Comparison of ENCODE assay signal across 21 cellular contexts in genomic region chr22:27459955-27460354, GRCh38.
"Had no signal": no experiment of that assay in that cellular context is flagged by ENCODE, and none has a peak within 500 bp of the region (broad histone marks: within the 10 kb centered on the region; RNA-seq: fewer than 3 reads in every experiment).

No MANE protein-coding gene starts in this region.

- H3K27ac ChIP-seq: gastrocnemius medialis, left ventricle myocardium inferior, thyroid gland had no signal

- H3K27me3 ChIP-seq: thyroid gland had no signal

- H3K9me3 Mint-ChIP-seq: activated B cell treated with CpG ODN at 0.5 μM for 24 hours; activated T-cell treated with anti-CD3 and anti-CD28 coated beads, Interleukin-2, amount 50 U/mL, for 4 hours; activated T-helper 2 cell treated with anti-CD3 and anti-CD28 coated beads, Interferon-gamma antibody, Interleukin-2, Interleukin-4, amounts not matched to agents 10 μg/mL and 5 μg/mL and 100 μg/mL, durations not matched to agents 14 hours and 24 hours and 36 hours; T-helper 1 cell treated with Interleukin-12 subunit alpha and Interleukin-12 subunit beta and Interleukin-4 antibody, amounts not matched to agents 30 μg/mL and 1 μg/mL, for 36 hours had no signal

- H3K27me3 Mint-ChIP-seq: activated B cell treated with CpG ODN at 0.5 μM for 24 hours; activated naive CD8-positive, alpha-beta T cell treated with anti-CD3 and anti-CD28 coated beads, Interleukin-2, amount 10 ng/mL, durations not matched to agents 7 days and 5 days had no signal

- H3K36me3 Mint-ChIP-seq: activated naive CD8-positive, alpha-beta T cell treated with anti-CD3 and anti-CD28 coated beads, Interleukin-2, amount 10 ng/mL, durations not matched to agents 7 days and 5 days; brain had no signal

- ATAC-seq: activated CD4-positive, alpha-beta T cell treated with anti-CD3 and anti-CD28 coated beads for 36 hours; activated T-cell treated with anti-CD3 and anti-CD28 coated beads, Interleukin-2, amount 50 U/mL, for 4 hours had no signal

- H3K4me3 Mint-ChIP-seq: activated B cell treated with CpG ODN at 0.5 μM for 24 hours; activated CD4-positive, alpha-beta T cell treated with anti-CD3 and anti-CD28 coated beads for 36 hours; activated naive CD8-positive, alpha-beta T cell treated with anti-CD3 and anti-CD28 coated beads, Interleukin-2, amount 10 ng/mL, durations not matched to agents 7 days and 5 days; activated T-cell treated with anti-CD3 and anti-CD28 coated beads, Interleukin-2, amount 50 U/mL, for 4 hours; nephron progenitor cell; T-helper 1 cell treated with Interleukin-12 subunit alpha and Interleukin-12 subunit beta and Interleukin-4 antibody, amounts not matched to agents 30 μg/mL and 1 μg/mL, for 36 hours had no signal

- DNase-seq: activated B cell treated with CpG ODN at 0.5 μM for 24 hours; activated CD4-positive, alpha-beta T cell treated with anti-CD3 and anti-CD28 coated beads for 36 hours; activated CD4-positive, alpha-beta T cell treated with anti-CD3 and anti-CD28 coated beads, Interleukin-2, amount 50 U/mL, for 48 hours; activated CD8-positive, alpha-beta memory T cell treated with anti-CD3 and anti-CD28 coated beads, Interleukin-2, amount 50 U/mL, for 48 hours; activated naive CD4-positive, alpha-beta T cell treated with Interleukin-2 at 50 U/mL for 16 hours; activated naive CD8-positive, alpha-beta T cell treated with anti-CD3 and anti-CD28 coated beads, Interleukin-2, amount 10 ng/mL, durations not matched to agents 7 days and 5 days; activated T-cell treated with anti-CD3 and anti-CD28 coated beads, Interleukin-2, amount 50 U/mL, for 4 hours; effector memory CD4-positive, alpha-beta T cell; nephron progenitor cell; retina; stimulated activated CD4-positive, alpha-beta T cell treated with anti-CD3 and anti-CD28 coated beads, Interleukin-2, amount 100 ng/mL, for 48 hours; stimulated activated CD8-positive, alpha-beta memory T cell treated with anti-CD3 and anti-CD28 coated beads, Interleukin-4, amount 100 ng/mL, for 48 hours; stimulated activated naive CD4-positive, alpha-beta T cell; T1000 had no signal

- H3K4me1 Mint-ChIP-seq: activated B cell treated with CpG ODN at 0.5 μM for 24 hours; activated CD4-positive, alpha-beta T cell treated with anti-CD3 and anti-CD28 coated beads for 36 hours; activated naive CD8-positive, alpha-beta T cell treated with anti-CD3 and anti-CD28 coated beads, Interleukin-2, amount 10 ng/mL, durations not matched to agents 7 days and 5 days had no signal

- H3K36me3 ChIP-seq: gastrocnemius medialis, left ventricle myocardium inferior, thyroid gland had no signal

- H3K9me3 ChIP-seq: gastrocnemius medialis, left ventricle myocardium inferior, thyroid gland had no signal

- H3K27ac Mint-ChIP-seq: activated B cell treated with CpG ODN at 0.5 μM for 24 hours; activated CD4-positive, alpha-beta T cell treated with anti-CD3 and anti-CD28 coated beads for 36 hours; activated naive CD8-positive, alpha-beta T cell treated with anti-CD3 and anti-CD28 coated beads, Interleukin-2, amount 10 ng/mL, durations not matched to agents 7 days and 5 days; activated T-helper 2 cell treated with anti-CD3 and anti-CD28 coated beads, Interferon-gamma antibody, Interleukin-2, Interleukin-4, amounts not matched to agents 10 μg/mL and 5 μg/mL and 100 μg/mL, durations not matched to agents 14 hours and 24 hours and 36 hours; nephron progenitor cell; progenitor cell of endocrine pancreas; T-helper 1 cell treated with Interleukin-12 subunit alpha and Interleukin-12 subunit beta and Interleukin-4 antibody, amounts not matched to agents 30 μg/mL and 1 μg/mL, for 36 hours had no signal

- H3K4me1 ChIP-seq: gastrocnemius medialis, left ventricle myocardium inferior had no signal

- H3K4me3 ChIP-seq: gastrocnemius medialis, left ventricle myocardium inferior, thyroid gland had no signal
